Comparison of ENCODE assay signal across 17 cellular contexts in the genomic region with DNA sequence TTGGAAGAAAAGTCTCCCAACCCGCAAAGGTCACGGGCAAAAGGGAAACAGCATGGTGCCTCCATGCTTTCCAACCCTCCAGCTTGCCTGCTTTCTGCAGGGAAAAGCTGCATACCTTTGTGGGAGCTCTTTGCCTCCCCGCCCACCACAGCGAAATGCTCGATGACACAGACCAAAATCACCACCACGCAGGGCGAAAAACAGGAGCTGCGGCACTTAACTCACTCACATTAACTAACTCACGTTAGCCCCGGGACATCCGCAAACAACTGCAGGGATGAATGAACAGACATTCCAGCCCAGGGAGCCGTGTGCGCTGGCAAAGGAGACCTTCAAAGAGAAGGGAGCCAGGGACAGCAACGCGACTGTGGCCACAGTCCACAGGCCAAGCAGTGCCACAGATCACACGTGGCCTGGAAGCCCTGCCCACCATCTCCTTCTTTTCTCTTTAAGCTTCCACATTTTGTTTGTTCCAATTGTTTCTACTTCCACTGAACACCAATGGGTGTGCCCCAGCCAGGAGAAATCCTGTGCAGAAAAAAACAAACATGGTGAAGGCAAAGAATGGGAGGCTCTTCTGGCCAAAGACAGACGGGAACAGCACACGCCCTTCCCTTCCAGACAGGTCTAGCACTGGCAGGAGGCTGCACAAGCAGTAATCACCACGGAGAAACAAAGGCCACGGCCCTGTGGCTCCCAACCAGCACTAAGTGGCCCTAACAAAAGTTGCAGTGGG. TPM values are rescaled to one million over a fixed set of nuclear protein-coding genes. Genes with fewer than 3 reads are reported as not detected.
DNase-seq lines count a peak whose midpoint lies in the region; ATAC-seq and TF ChIP-seq lines count a peak whose summit lies in the region.
"Had no signal": no experiment of that assay in that cellular context is flagged by ENCODE, and none has a peak within 500 bp of the region (broad histone marks: within the 10 kb centered on the region; RNA-seq: fewer than 3 reads in every experiment).

No MANE protein-coding gene starts in this region.

- no peak overlapping the region for H3K4me3 ChIP-seq in NT2/D1 (ENCODE audit: insufficient read length, low read depth)
- no peak overlapping the region for H3K4me3 ChIP-seq in epithelial cell of proximal tubule (ENCODE audit: low read depth, low read length)
- no peak overlapping the region for H3K4me3 ChIP-seq in HAP-1
- H3K4me3 ChIP-seq: K562 had no signal

- H3K27ac ChIP-seq in substantia nigra (ENCODE audit: low read depth, low read length, poor library complexity, severe bottlenecking): peak overlapping the region; percentile 42
- H3K27ac ChIP-seq: C4-2B had no signal

- H3K9ac ChIP-seq in NT2/D1 (ENCODE audit: insufficient read length, low read depth): peak overlapping the region; percentile 18

- H3K9me3 ChIP-seq in NT2/D1 (ENCODE audit: insufficient read depth, low read length): no peaks in the 10 kb centered on the region
- no peaks in the 10 kb centered on the region for H3K9me3 ChIP-seq in HAP-1

- H3K4me1 ChIP-seq in NT2/D1 (ENCODE audit: insufficient read depth, insufficient read length): peaks cover 18% of the 10 kb centered on the region
- H3K4me1 ChIP-seq in HAP-1: no peaks in the 10 kb centered on the region

- in situ Hi-C loops in HAP-1 (cut with MboI; ENCODE audit: low sequenced_read_pairs): no loop called here

- DNase-seq in NT2/D1 (ENCODE audit: low read depth, low spot score): no peak
- peak; percentile 6 for DNase-seq in epithelial cell of proximal tubule (ENCODE audit: low read depth)
- DNase-seq in left kidney (ENCODE audit: low read depth, low spot score): peak; percentile 74
- no peak for DNase-seq in substantia nigra (lab: John Stamatoyannopoulos, UW)
- DNase-seq in dermis blood vessel endothelial cell: no peak
- no peak for DNase-seq in HAP-1 (ENCODE audit: low spot score in 2 of 2)
- DNase-seq in activated naive CD4-positive, alpha-beta T cell (lab: John Stamatoyannopoulos, UW): no peak
- DNase-seq: activated CD4-positive, alpha-beta T cell treated with anti-CD3 and anti-CD28 coated beads, Interleukin-2, amount 50 U/mL, for 4 hours; NCI-H2081 treated with DMSO at 0.1 percent for 48 hours; stimulated activated CD4-positive, alpha-beta T cell treated with anti-CD3 and anti-CD28 coated beads, Interleukin-2, amount 100 ng/mL, for 24 hours; T-helper 2 cell had no signal

- peaks cover 15% of the 10 kb centered on the region for H3K36me3 ChIP-seq in NT2/D1 (ENCODE audit: insufficient read depth, insufficient read length, low read length)
- no peaks in the 10 kb centered on the region for H3K36me3 ChIP-seq in HAP-1 (replicated peaks)

- H3K27me3 ChIP-seq in NT2/D1 (ENCODE audit: insufficient read depth, insufficient read length) (peaks cover 2% of the 10 kb centered on the region), HAP-1 (ENCODE audit: low read depth) (no peaks in the 10 kb centered on the region)

- ATAC-seq in GM18861 (IDR thresholded peaks at IDR 0.05; ENCODE audit: unreplicated experiment): no peak
- ATAC-seq: K562 had no signal

- no peak for TF ChIP-seq CTCF in epithelial cell of proximal tubule (conservative IDR thresholded peaks at IDR 0.05; ENCODE audit: low read depth, low read length)

RNA-seq across cellular contexts. Expression of a gene that starts 39.3 kb away (rescaled TPM):
- total RNA-seq in epithelial cell of proximal tubule (9.7 and 13.1 TPM in 2 replicates), dermis blood vessel endothelial cell (0.37 and 1.2 TPM in 2 replicates)

RNA-seq across cellular contexts. Expression of a gene that starts 46.2 kb away (rescaled TPM):
- total RNA-seq in epithelial cell of proximal tubule (22.6 and 26.9 TPM in 2 replicates), dermis blood vessel endothelial cell (44.6 and 47.0 TPM in 2 replicates)

RNA-seq across cellular contexts. Expression of a gene that starts 52.3 kb away (rescaled TPM):
- total RNA-seq in epithelial cell of proximal tubule (not detected in 2 replicates), dermis blood vessel endothelial cell (not detected in 2 replicates)
- total RNA-seq: activated T-helper 17 cell treated with anti-CD3 and anti-CD28 coated beads, Interleukin-2, amount 50 U/mL, for 72 hours; fibroblast of villous mesenchyme; K562; occipital lobe had no signal

Comparison
In these comparisons a context has a peak if more than half of its experiments do, and no peak if none do; other contexts are left out.
1. DNase-seq: peak in epithelial cell of proximal tubule (single experiment) and left kidney (single experiment); none in NT2/D1 (single experiment), substantia nigra (0 of 49), dermis blood vessel endothelial cell (single experiment), HAP-1 (0 of 2) and activated naive CD4-positive, alpha-beta T cell (0 of 4).